In genomic region chrX:112760697-112761096, GRCh38 we compare ENCODE assay signal across 12 cellular contexts.
A peak's percentile ranks its signal among the peaks of the same experiment; 100 is the strongest.
DNase-seq lines count a peak whose midpoint lies in the region; ATAC-seq and TF ChIP-seq lines count a peak whose summit lies in the region.
"Had no signal": no experiment of that assay in that cellular context is flagged by ENCODE, and none has a peak within 500 bp of the region (broad histone marks: within the 10 kb centered on the region; RNA-seq: fewer than 3 reads in every experiment).

No MANE protein-coding gene starts in this region.

- in situ Hi-C loops in ACHN (cut with HindIII; ENCODE audit: low pct_ligation_motif_present, low pct_unique_long_range_greater_than_20kb, low sequenced_read_pairs) = no loop called here

- H3K4me1 ChIP-seq in ascending aorta = no peaks in the 10 kb centered on the region
- H3K4me1 ChIP-seq: heart right ventricle had no signal

- TF ChIP-seq CTCF in ascending aorta (IDR thresholded peaks at IDR 0.05) = no peak

- H3K4me3 ChIP-seq in ascending aorta = no peak overlapping the region
- H3K4me3 ChIP-seq: heart right ventricle had no signal

- no peaks in the 10 kb centered on the region for H3K36me3 ChIP-seq in ascending aorta
- H3K36me3 ChIP-seq: brain microvascular endothelial cell, heart right ventricle had no signal

- H3K27ac ChIP-seq in angular gyrus (ENCODE audit: low read depth, low read length) = peak overlapping the region; percentile 26
- H3K27ac ChIP-seq in ascending aorta = no peak overlapping the region
- H3K27ac ChIP-seq: 22Rv1, brain microvascular endothelial cell, heart right ventricle had no signal

- H3K9me3 ChIP-seq in ascending aorta = no peaks in the 10 kb centered on the region
- H3K9me3 ChIP-seq: heart right ventricle had no signal

- intact Hi-C loops in ascending aorta (cut with DNase I) = no loop called here

- ATAC-seq in GM19395 (IDR thresholded peaks at IDR 0.05; ENCODE audit: unreplicated experiment) (peak; percentile 58), HG02973 (IDR thresholded peaks at IDR 0.05; ENCODE audit: unreplicated experiment) (peak; percentile 58)
- ATAC-seq: heart right ventricle; naive thymus-derived CD8-positive, alpha-beta T cell had no signal

- H3K27me3 ChIP-seq in ascending aorta = no peaks in the 10 kb centered on the region
- H3K27me3 ChIP-seq: brain microvascular endothelial cell had no signal

- DNase-seq in ACHN = peak; percentile 2
- DNase-seq in activated naive CD4-positive, alpha-beta T cell treated with anti-CD3 and anti-CD28 coated beads, Interleukin-2, amount 50 U/mL, for 16 hours = no peak
- DNase-seq in NCI-H524 treated with DMSO at 0.1 percent for 48 hours (lab: John Stamatoyannopoulos, UW) = no peak
- DNase-seq in COR-L47 (lab: John Stamatoyannopoulos, UW) = no peak
- no peak for DNase-seq in ascending aorta (ENCODE audit: low spot score in 2 of 2)
- DNase-seq: brain microvascular endothelial cell; heart right ventricle; naive thymus-derived CD8-positive, alpha-beta T cell had no signal
